In the genomic region with DNA sequence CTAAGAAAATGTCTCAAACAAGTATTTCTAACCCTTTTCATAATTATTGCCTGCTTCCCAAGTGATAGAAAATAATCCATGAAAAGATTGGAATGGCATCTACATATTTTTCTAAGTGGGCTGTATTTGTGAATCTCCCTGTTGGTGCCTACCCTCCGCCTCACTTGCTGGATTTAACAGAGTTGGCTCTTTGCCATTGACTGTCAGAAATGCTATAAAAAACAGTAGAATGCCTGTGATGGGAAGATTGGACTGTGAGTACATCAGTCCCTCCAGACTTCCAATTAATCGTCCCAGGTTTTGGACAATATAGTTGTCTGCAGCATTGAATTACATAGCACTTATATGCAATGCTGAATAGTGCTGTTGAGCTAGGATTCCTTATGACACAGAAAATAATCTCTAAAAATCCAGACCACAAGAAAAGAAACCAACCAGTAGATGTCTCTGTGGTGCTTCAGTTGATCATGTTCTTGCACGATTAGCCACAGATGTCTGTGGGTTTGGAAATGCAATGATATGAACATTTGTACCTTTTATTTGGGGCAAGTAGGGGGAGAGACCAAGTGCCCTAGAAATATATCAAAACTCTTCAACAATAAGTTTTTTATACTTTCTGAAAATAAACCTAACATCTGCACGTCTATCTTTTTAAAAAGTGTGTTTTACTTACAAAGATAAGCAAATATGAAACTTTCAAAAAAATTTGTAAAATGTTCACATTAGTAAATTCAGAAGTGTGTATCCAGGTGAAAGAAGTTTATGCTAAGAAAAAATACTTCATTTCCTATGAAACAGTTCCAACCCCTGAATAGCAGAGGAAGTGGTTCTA, we compare ENCODE assay signal across 9 cellular contexts.
A peak's percentile ranks its signal among the peaks of the same experiment; 100 is the strongest.
DNase-seq lines count a peak whose midpoint lies in the region; TF ChIP-seq lines count a peak whose summit lies in the region.
"Had no signal": no experiment of that assay in that cellular context is flagged by ENCODE, and none has a peak within 500 bp of the region (broad histone marks: within the 10 kb centered on the region; RNA-seq: fewer than 3 reads in every experiment).

No MANE protein-coding gene starts in this region.

- peak; percentile 71 for TF ChIP-seq RAD21 in Ishikawa (IDR thresholded peaks at IDR 0.05; ENCODE audit: low read depth)

- no peaks in the 10 kb centered on the region for H3K27me3 Mint-ChIP-seq in neural crest cell (ENCODE audit: low read depth)

- TF ChIP-seq CTCF in 22Rv1 (IDR thresholded peaks at IDR 0.05) (peak; percentile 77), GM12865 (IDR thresholded peaks at IDR 0.05; ENCODE audit: insufficient read depth, low read depth, low read length, missing control alignments) (peak; percentile 20), epithelial cell of proximal tubule (conservative IDR thresholded peaks at IDR 0.05; ENCODE audit: low read depth, low read length) (peak; percentile 73), neural crest cell (conservative IDR thresholded peaks at IDR 0.05) (peak; percentile 72)

- no peak overlapping the region for H3K4me3 Mint-ChIP-seq in neural crest cell

- TF ChIP-seq EP300 in Ishikawa (IDR thresholded peaks at IDR 0.05; ENCODE audit: borderline replicate concordance) = no peak

- no peak overlapping the region for H3K27ac ChIP-seq in 22Rv1
- H3K27ac ChIP-seq: thoracic aorta had no signal

- peaks cover 6% of the 10 kb centered on the region for H3K9me3 Mint-ChIP-seq in neural crest cell

- H3K4me1 Mint-ChIP-seq in neural crest cell = peaks cover 11% of the 10 kb centered on the region

- DNase-seq in GM12865 (ENCODE audit: low read depth) (peak; percentile 38), RKO (ENCODE audit: low spot score) (peak; percentile 74), epithelial cell of proximal tubule (ENCODE audit: low read depth) (no peak), neural crest cell (ENCODE audit: low read depth, low spot score) (no peak), posterior vena cava (ENCODE audit: low spot score) (no peak)
- no peak for DNase-seq in activated naive CD4-positive, alpha-beta T cell treated with anti-CD3 and anti-CD28 coated beads, Interleukin-2, amount 50 U/mL, for 16 hours

- H3K27ac Mint-ChIP-seq in neural crest cell (ENCODE audit: unreplicated experiment) = no peak overlapping the region

- H3K36me3 Mint-ChIP-seq in neural crest cell (ENCODE audit: low read depth) = no peaks in the 10 kb centered on the region

- intact Hi-C loops in posterior vena cava (cut with DNase I) = no loop called here

- H3K4me3 ChIP-seq in GM12865 (ENCODE audit: low read depth, low read length) (no peak overlapping the region), epithelial cell of proximal tubule (ENCODE audit: low read depth, low read length) (no peak overlapping the region)
- H3K4me3 ChIP-seq: thoracic aorta had no signal

TF ChIP-seq in Ishikawa, 13 proteins besides CTCF, POLR2A, EP300 and RAD21:
- TF ChIP-seq TCF12 (IDR thresholded peaks at IDR 0.05; ENCODE audit: low read depth) = no peak
- TF ChIP-seq CREB1 (IDR thresholded peaks at IDR 0.05; ENCODE audit: low read depth) = no peak
- TF ChIP-seq YY1 (IDR thresholded peaks at IDR 0.05; ENCODE audit: low read depth) = no peak
- TF ChIP-seq, protein P1, sequence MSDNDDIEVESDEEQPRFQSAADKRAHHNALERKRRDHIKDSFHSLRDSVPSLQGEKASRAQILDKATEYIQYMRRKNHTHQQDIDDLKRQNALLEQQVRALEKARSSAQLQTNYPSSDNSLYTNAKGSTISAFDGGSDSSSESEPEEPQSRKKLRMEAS (IDR thresholded peaks at IDR 0.05) = no peak
- no peak for TF ChIP-seq CEBPB (IDR thresholded peaks at IDR 0.05)
- no peak for TF ChIP-seq ZBTB7A (IDR thresholded peaks at IDR 0.05; ENCODE audit: low read depth)
- no peak for TF ChIP-seq FOXM1 (IDR thresholded peaks at IDR 0.05; ENCODE audit: borderline replicate concordance, low read depth)
TF ChIP-seq in Ishikawa: peak in this region for 0.

Comparison
In these comparisons a context has a peak if more than half of its experiments do, and no peak if none do; other contexts are left out.
1. CTCF ChIP-seq: peak in every context shown above with its lines; median percentile 77 in 22Rv1; 73 in epithelial cell of proximal tubule; 72 in neural crest cell; 20 in GM12865.
2. DNase-seq: peak in GM12865 (single experiment) and RKO (single experiment); none in epithelial cell of proximal tubule (single experiment), neural crest cell (single experiment), posterior vena cava (single experiment) and activated naive CD4-positive, alpha-beta T cell treated with anti-CD3 and anti-CD28 coated beads, Interleukin-2, amount 50 U/mL, for 16 hours (single experiment).